In the genomic region with DNA sequence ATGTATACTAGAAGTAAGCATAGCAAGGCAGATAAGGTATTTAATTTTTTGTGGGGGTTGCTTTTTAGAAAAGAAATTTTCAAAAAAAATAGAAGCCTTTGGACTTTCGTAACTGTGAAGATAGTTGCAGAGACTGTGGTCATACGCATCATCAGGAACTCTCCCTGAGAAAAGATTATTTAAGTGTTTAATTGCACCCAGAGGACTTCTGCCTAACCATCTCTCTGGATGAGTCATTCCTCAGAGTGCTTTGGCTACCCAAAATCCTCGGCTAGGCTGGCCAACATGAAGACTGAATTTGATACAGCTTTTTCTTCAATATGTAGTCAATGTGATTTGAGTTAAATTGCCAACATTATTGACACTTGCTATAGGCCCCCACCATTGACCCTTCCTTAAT, we compare ENCODE assay signal across 28 cellular contexts.
DNase-seq lines count a peak whose midpoint lies in the region; ATAC-seq and TF ChIP-seq lines count a peak whose summit lies in the region.
"Had no signal": no experiment of that assay in that cellular context is flagged by ENCODE, and none has a peak within 500 bp of the region (broad histone marks: within the 10 kb centered on the region; RNA-seq: fewer than 3 reads in every experiment).

No MANE protein-coding gene starts in this region.

- peak; percentile 41 for DNase-seq in A673 (ENCODE audit: low spot score)
- DNase-seq in M059J (ENCODE audit: low read depth), result peak; percentile 10
- DNase-seq in NCI-H69 (lab: John Stamatoyannopoulos, UW), result peak; percentile 66
- DNase-seq in glutamatergic neuron, result no peak
- DNase-seq in left cardiac atrium, result no peak
- DNase-seq in spleen, result no peak
- no peak for DNase-seq in sigmoid colon
- DNase-seq: Caco-2; CD8-positive, alpha-beta T cell; DMS79 treated with DMSO at 0.1 percent for 48 hours; GF-D8; NCI-H1048; NCI-H1417; NCI-H2029 treated with DMSO at 0.1 percent for 48 hours; NCI-H226; NCI-H510A treated with DMSO at 0.1 percent for 48 hours; NCI-H748 treated with DMSO at 0.1 percent for 48 hours; NK-92 treated with Interleukin-12 subunit alpha and Interleukin-12 subunit beta, amount 100 ng/mL, for 24 hours; Right ventricle myocardium superior; RPMI8226; T-cell had no signal

- CTCF ChIA-PET in A673 (lab: Charles Lee), result no interaction called here

- WGBS in spleen, 5 donors, result 87 to 93% (median 91%) methylated on average over 3 of the region's 3 CpGs
- WGBS in sigmoid colon, 2 donors, result 88 to 92% methylated on average over 3 of the region's 3 CpGs

- peaks cover 23% of the 10 kb centered on the region for H3K4me1 Mint-ChIP-seq in glutamatergic neuron (ENCODE audit: low read depth, unreplicated experiment)
- H3K4me1 Mint-ChIP-seq: B cell, IgD-negative memory B cell, T-cell had no signal

- intact Hi-C loops in A673 (cut with micrococcal nuclease; ENCODE audit: unreplicated experiment) (no loop called here), left cardiac atrium (cut with DNase I) (no loop called here), spleen (cut with DNase I; ENCODE audit: low total_unique reads) (no loop called here), sigmoid colon (cut with DNase I) (no loop called here)

- no peak for TF ChIP-seq EP300 in sigmoid colon (IDR thresholded peaks at IDR 0.05)

- no peak for ATAC-seq in left cardiac atrium
- ATAC-seq: A549; CD8-positive, alpha-beta T cell; T-cell had no signal

- no peaks in the 10 kb centered on the region for H3K36me3 Mint-ChIP-seq in glutamatergic neuron (ENCODE audit: unreplicated experiment)
- H3K36me3 Mint-ChIP-seq: CD8-positive, alpha-beta T cell; T-cell had no signal

- no peak overlapping the region for H3K27ac ChIP-seq in A673 (ENCODE audit: low read depth, low read length, poor library complexity, severe bottlenecking)
- H3K27ac ChIP-seq in spleen, result no peak overlapping the region
- H3K27ac ChIP-seq in sigmoid colon, result no peak overlapping the region
- H3K27ac ChIP-seq: A549, C4-2B, HL-60, KMS-11, SJSA1 had no signal

- H3K9me3 ChIP-seq in A673 (ENCODE audit: low read depth, low read length, poor library complexity, severe bottlenecking) (no peaks in the 10 kb centered on the region), spleen (no peaks in the 10 kb centered on the region), sigmoid colon (no peaks in the 10 kb centered on the region)
- H3K9me3 ChIP-seq: A549, Caco-2, SJSA1 had no signal

- peaks cover 6% of the 10 kb centered on the region for H3K9me3 Mint-ChIP-seq in glutamatergic neuron (ENCODE audit: unreplicated experiment)
- H3K9me3 Mint-ChIP-seq: IgD-negative memory B cell had no signal

- H3K27me3 Mint-ChIP-seq in glutamatergic neuron (ENCODE audit: unreplicated experiment), result peaks cover 6% of the 10 kb centered on the region

- H3K4me3 Mint-ChIP-seq in glutamatergic neuron (ENCODE audit: unreplicated experiment), result peak overlapping the region; percentile 31
- H3K4me3 Mint-ChIP-seq: B cell; CD8-positive, alpha-beta T cell; IgD-negative memory B cell; T-cell had no signal

- H3K27ac Mint-ChIP-seq in glutamatergic neuron (ENCODE audit: unreplicated experiment), result no peak overlapping the region
- H3K27ac Mint-ChIP-seq: B cell; CD8-positive, alpha-beta T cell; IgD-negative memory B cell; T-cell had no signal

- H3K27me3 ChIP-seq in A673 (replicated peaks; ENCODE audit: insufficient read depth, low read depth, low read length, poor library complexity) (no peaks in the 10 kb centered on the region), spleen (replicated peaks in 1 of 7) (no peaks in the 10 kb centered on the region), sigmoid colon (no peaks in the 10 kb centered on the region)
- H3K27me3 ChIP-seq: SJSA1 had no signal

- no peak for TF ChIP-seq CTCF in A673 (conservative IDR thresholded peaks at IDR 0.05; ENCODE audit: low read depth, low read length)
- no peak for TF ChIP-seq CTCF in glutamatergic neuron (IDR thresholded peaks at IDR 0.05; ENCODE audit: partially characterized antibody, unreplicated experiment)
- TF ChIP-seq CTCF in spleen (IDR thresholded peaks at IDR 0.05 in 8 of 11, conservative IDR thresholded peaks at IDR 0.05 in 3 of 11), result no peak
- no peak for TF ChIP-seq CTCF in sigmoid colon (IDR thresholded peaks at IDR 0.05)

- BruUV-seq in A673 (replicated peaks; lab: Mats Ljungman, UMichigan), result no TSS peak

- H3K36me3 ChIP-seq in A673 (ENCODE audit: insufficient read depth, low read length, poor library complexity, severe bottlenecking), result no peaks in the 10 kb centered on the region
- H3K36me3 ChIP-seq in spleen, result no peaks in the 10 kb centered on the region
- H3K36me3 ChIP-seq in sigmoid colon, result no peaks in the 10 kb centered on the region
- H3K36me3 ChIP-seq: SJSA1 had no signal

- no peaks in the 10 kb centered on the region for H3K4me1 ChIP-seq in A673 (ENCODE audit: insufficient read depth, low read length, poor library complexity, severe bottlenecking)
- H3K4me1 ChIP-seq in spleen, result no peaks in the 10 kb centered on the region
- H3K4me1 ChIP-seq in sigmoid colon, result no peaks in the 10 kb centered on the region
- H3K4me1 ChIP-seq: A549, Caco-2, SJSA1 had no signal

- POLR2A ChIA-PET in A673 (lab: Charles Lee; ENCODE audit: low non-redundant PET), result no interaction called here

- TF ChIP-seq POLR2A in spleen (IDR thresholded peaks at IDR 0.05), result no peak
- TF ChIP-seq POLR2A in sigmoid colon (IDR thresholded peaks at IDR 0.05), result no peak

- H3K4me3 ChIP-seq in A673 (ENCODE audit: low read depth, low read length, poor library complexity, severe bottlenecking), result no peak overlapping the region
- no peak overlapping the region for H3K4me3 ChIP-seq in spleen
- H3K4me3 ChIP-seq in sigmoid colon, result no peak overlapping the region
- H3K4me3 ChIP-seq: A549, SJSA1 had no signal

Comparison
In these comparisons a context has a peak if more than half of its experiments do, and no peak if none do; other contexts are left out.
1. DNase-seq: peak in A673 (single experiment), M059J (single experiment) and NCI-H69 (single experiment); none in glutamatergic neuron (single experiment), left cardiac atrium (single experiment), spleen (single experiment) and sigmoid colon (single experiment).